In the genomic region with DNA sequence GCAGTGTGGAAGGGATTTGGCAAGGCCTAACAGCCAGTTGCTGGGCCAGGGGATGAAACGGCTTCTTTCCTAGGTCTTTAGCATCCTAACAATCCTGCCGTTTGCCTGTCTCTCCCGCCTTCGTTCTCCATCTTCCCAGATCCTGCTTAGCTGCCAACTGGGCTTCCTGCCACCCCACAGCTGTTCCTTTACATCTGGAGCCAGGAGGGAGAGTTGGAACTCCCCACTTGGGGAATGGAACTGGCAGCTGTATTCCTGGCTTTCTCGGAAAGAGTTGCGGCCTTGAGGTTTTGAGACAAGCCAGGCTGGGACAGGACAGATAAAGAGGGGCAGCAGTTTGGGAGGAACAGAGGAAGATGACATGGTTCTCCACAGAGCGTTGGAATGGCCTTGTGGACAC, we compare ENCODE assay signal across 10 cellular contexts. TPM values are rescaled to one million over a fixed set of nuclear protein-coding genes. Genes with fewer than 3 reads are reported as not detected.
DNase-seq lines count a peak whose midpoint lies in the region; ATAC-seq and TF ChIP-seq lines count a peak whose summit lies in the region.
"Had no signal": no experiment of that assay in that cellular context is flagged by ENCODE, and none has a peak within 500 bp of the region (broad histone marks: within the 10 kb centered on the region; RNA-seq: fewer than 3 reads in every experiment).

No MANE protein-coding gene starts in this region.

- H3K36me3 Mint-ChIP-seq in activated CD8-positive, alpha-beta T cell treated with anti-CD3 and anti-CD28 coated beads for 36 hours (ENCODE audit: low read depth), result peaks cover 7% of the 10 kb centered on the region

- no peaks in the 10 kb centered on the region for H3K9me3 Mint-ChIP-seq in activated CD8-positive, alpha-beta T cell treated with anti-CD3 and anti-CD28 coated beads for 36 hours

- peak; percentile 72 for DNase-seq in AG08396 (ENCODE audit: low spot score)
- DNase-seq in dedifferentiated amniotic fluid mesenchymal stem cell (ENCODE audit: extremely low spot score), result peak; percentile 72
- DNase-seq in sciatic nerve (ENCODE audit: low spot score), result peak; percentile 93
- DNase-seq in activated CD8-positive, alpha-beta T cell treated with anti-CD3 and anti-CD28 coated beads for 36 hours, result no peak
- no peak for DNase-seq in hepatic stellate cell (ENCODE audit: low spot score)
- no peak for DNase-seq in stimulated activated CD8-positive, alpha-beta memory T cell treated with anti-CD3 and anti-CD28 coated beads, Interleukin-4, amount 100 ng/mL, for 48 hours
- DNase-seq: naive thymus-derived CD4-positive, alpha-beta T cell; NCI-H1436 had no signal

- intact Hi-C loops in sciatic nerve (cut with DNase I), result no loop called here
- intact Hi-C loops in activated CD8-positive, alpha-beta T cell treated with anti-CD3 and anti-CD28 coated beads for 36 hours (cut with micrococcal nuclease), result loop anchor here (10.0 kb wide), 1 partner anchor 100 kb away; no protein-coding TSS in a partner anchor

- peaks cover 16% of the 10 kb centered on the region for H3K4me1 Mint-ChIP-seq in activated CD8-positive, alpha-beta T cell treated with anti-CD3 and anti-CD28 coated beads for 36 hours (ENCODE audit: low read depth)

- no peak overlapping the region for H3K27ac Mint-ChIP-seq in activated CD8-positive, alpha-beta T cell treated with anti-CD3 and anti-CD28 coated beads for 36 hours

- no peak overlapping the region for H3K4me3 Mint-ChIP-seq in activated CD8-positive, alpha-beta T cell treated with anti-CD3 and anti-CD28 coated beads for 36 hours

- ATAC-seq in sciatic nerve (peak; percentile 71), HG03457 (IDR thresholded peaks at IDR 0.05; ENCODE audit: unreplicated experiment) (no peak)
- no peak for ATAC-seq in activated CD8-positive, alpha-beta T cell treated with anti-CD3 and anti-CD28 coated beads for 36 hours
- ATAC-seq: naive thymus-derived CD4-positive, alpha-beta T cell had no signal

- POLR2A ChIA-PET in activated CD8-positive, alpha-beta T cell treated with anti-CD3 and anti-CD28 coated beads for 36 hours (lab: Charles Lee), result no interaction called here

- peaks cover 4% of the 10 kb centered on the region for H3K27me3 Mint-ChIP-seq in activated CD8-positive, alpha-beta T cell treated with anti-CD3 and anti-CD28 coated beads for 36 hours

- TF ChIP-seq CTCF in activated CD8-positive, alpha-beta T cell treated with anti-CD3 and anti-CD28 coated beads for 36 hours (IDR thresholded peaks at IDR 0.05), result no peak

- H3K27ac ChIP-seq in layer of hippocampus (ENCODE audit: low read depth, low read length), result peak overlapping the region; percentile 83

- no peaks in the 10 kb centered on the region for H3K27me3 ChIP-seq in layer of hippocampus (ENCODE audit: control insufficient read depth, insufficient read depth, low read length)

- CTCF ChIA-PET in activated CD8-positive, alpha-beta T cell treated with anti-CD3 and anti-CD28 coated beads for 36 hours (lab: Charles Lee), result no interaction called here

RNA-seq across cellular contexts. Expression of a gene that starts 59.6 kb away (rescaled TPM):
- total RNA-seq in sciatic nerve, result 72.4 TPM
- 10 to 100 TPM; 10.7 to 11.7 TPM for total RNA-seq in activated CD8-positive, alpha-beta T cell treated with anti-CD3 and anti-CD28 coated beads for 36 hours

Comparison
In these comparisons a context has a peak if more than half of its experiments do, and no peak if none do; other contexts are left out.
1. DNase-seq: peak in AG08396 (single experiment), dedifferentiated amniotic fluid mesenchymal stem cell (single experiment) and sciatic nerve (single experiment); none in activated CD8-positive, alpha-beta T cell treated with anti-CD3 and anti-CD28 coated beads for 36 hours (single experiment), hepatic stellate cell (single experiment) and stimulated activated CD8-positive, alpha-beta memory T cell treated with anti-CD3 and anti-CD28 coated beads, Interleukin-4, amount 100 ng/mL, for 48 hours (single experiment).